In the genomic region with DNA sequence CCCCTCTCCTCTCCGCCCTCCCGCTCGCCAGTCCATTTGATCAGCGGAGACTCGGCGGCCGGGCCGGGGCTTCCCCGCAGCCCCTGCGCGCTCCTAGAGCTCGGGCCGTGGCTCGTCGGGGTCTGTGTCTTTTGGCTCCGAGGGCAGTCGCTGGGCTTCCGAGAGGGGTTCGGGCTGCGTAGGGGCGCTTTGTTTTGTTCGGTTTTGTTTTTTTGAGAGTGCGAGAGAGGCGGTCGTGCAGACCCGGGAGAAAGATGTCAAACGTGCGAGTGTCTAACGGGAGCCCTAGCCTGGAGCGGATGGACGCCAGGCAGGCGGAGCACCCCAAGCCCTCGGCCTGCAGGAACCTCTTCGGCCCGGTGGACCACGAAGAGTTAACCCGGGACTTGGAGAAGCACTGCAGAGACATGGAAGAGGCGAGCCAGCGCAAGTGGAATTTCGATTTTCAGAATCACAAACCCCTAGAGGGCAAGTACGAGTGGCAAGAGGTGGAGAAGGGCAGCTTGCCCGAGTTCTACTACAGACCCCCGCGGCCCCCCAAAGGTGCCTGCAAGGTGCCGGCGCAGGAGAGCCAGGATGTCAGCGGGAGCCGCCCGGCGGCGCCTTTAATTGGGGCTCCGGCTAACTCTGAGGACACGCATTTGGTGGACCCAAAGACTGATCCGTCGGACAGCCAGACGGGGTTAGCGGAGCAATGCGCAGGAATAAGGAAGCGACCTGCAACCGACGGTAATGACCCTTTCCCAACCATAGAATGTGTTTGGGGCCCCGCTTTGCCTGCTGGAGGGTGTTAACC, we compare ENCODE assay signal across 8 cellular contexts. TPM values are rescaled to one million over a fixed set of nuclear protein-coding genes. Genes with fewer than 3 reads are reported as not detected.
DNase-seq lines count a peak whose midpoint lies in the region; ATAC-seq and TF ChIP-seq lines count a peak whose summit lies in the region.

No MANE protein-coding gene starts in this region.

- intact Hi-C loops in OCI-LY7 (cut with micrococcal nuclease; ENCODE audit: unreplicated experiment) (loop anchor here (1.0 to 5.0 kb wide), 5 partner anchors 8 to 361 kb away; partner anchors contain the start of genes BORCS5, DUSP16 and GPR19), breast epithelium (cut with DNase I; ENCODE audit: low total_unique reads) (no loop called here)

- H3K27ac ChIP-seq in OCI-LY7 (ENCODE audit: low read depth, low read length, poor library complexity, severe bottlenecking): peak overlapping the region; percentile 98
- peak overlapping the region; percentile 96 to 99 for H3K27ac ChIP-seq in breast epithelium

- no peaks in the 10 kb centered on the region for H3K27me3 Mint-ChIP-seq in stimulated activated naive B cell treated with anti-CD40 and anti-IgM and Interleukin-4, amounts not matched to agents 10 μg/mL and 1 μg/mL and 100 μg/mL, for 72 hours

- no peak overlapping the region; the same call in 1 of the 2 replicates for H2AFZ ChIP-seq in OCI-LY7 (ENCODE audit: low read length)

- DNase-seq in NCI-H146 (lab: John Stamatoyannopoulos, UW) (peak; percentile 48), NCI-H146 treated with DMSO at 0.1 percent for 48 hours (lab: John Stamatoyannopoulos, UW; ENCODE audit: unreplicated experiment) (no peak), OCI-LY7 (ENCODE audit: low spot score) (peak; percentile 53), breast epithelium (ENCODE audit: low spot score in 2 of 2) (no peak), kidney glomerular epithelial cell (lab: John Stamatoyannopoulos, UW) (peak; percentile 57), glomerular visceral epithelial cell (ENCODE audit: extremely low spot score) (no peak)
- DNase-seq in stimulated activated naive B cell treated with anti-CD40 and anti-IgM and Interleukin-4, amounts not matched to agents 10 μg/mL and 1 μg/mL and 100 μg/mL, for 72 hours: peak; percentile 9

- peaks cover 6% of the 10 kb centered on the region; the same call in 1 of the 2 replicates for H4K20me1 ChIP-seq in OCI-LY7 (ENCODE audit: insufficient read depth, low read length)

- peaks cover 32 to 33% of the 10 kb centered on the region in 2 donors for H3K36me3 Mint-ChIP-seq in stimulated activated naive B cell treated with anti-CD40 and anti-IgM and Interleukin-4, amounts not matched to agents 10 μg/mL and 1 μg/mL and 100 μg/mL, for 72 hours

- H3K9me3 ChIP-seq in OCI-LY7 (ENCODE audit: low read length): no peaks in the 10 kb centered on the region
- no peaks in the 10 kb centered on the region for H3K9me3 ChIP-seq in breast epithelium

- no peaks in the 10 kb centered on the region for H3K9me3 Mint-ChIP-seq in stimulated activated naive B cell treated with anti-CD40 and anti-IgM and Interleukin-4, amounts not matched to agents 10 μg/mL and 1 μg/mL and 100 μg/mL, for 72 hours

- H3K4me1 ChIP-seq in OCI-LY7 (ENCODE audit: insufficient read depth, low read length, poor library complexity, severe bottlenecking) (peaks cover 62% of the 10 kb centered on the region), breast epithelium (peaks cover 8 to 12% of the 10 kb centered on the region in 2 donors)

- peak; percentile 8 for ATAC-seq in HG02571 (IDR thresholded peaks at IDR 0.05; ENCODE audit: unreplicated experiment)
- peak; percentile 18 to 28 for ATAC-seq in stimulated activated naive B cell treated with anti-CD40 and anti-IgM and Interleukin-4, amounts not matched to agents 10 μg/mL and 1 μg/mL and 100 μg/mL, for 72 hours (replicated peaks)

- peak overlapping the region; percentile 97 for H3K27ac Mint-ChIP-seq in stimulated activated naive B cell treated with anti-CD40 and anti-IgM and Interleukin-4, amounts not matched to agents 10 μg/mL and 1 μg/mL and 100 μg/mL, for 72 hours

- H3K4me1 Mint-ChIP-seq in stimulated activated naive B cell treated with anti-CD40 and anti-IgM and Interleukin-4, amounts not matched to agents 10 μg/mL and 1 μg/mL and 100 μg/mL, for 72 hours: peaks cover 35 to 47% of the 10 kb centered on the region in 2 donors

- H3K4me2 ChIP-seq in OCI-LY7 (ENCODE audit: low read length): peak overlapping the region; percentile 94

- no peak for TF ChIP-seq CTCF in OCI-LY7 (conservative IDR thresholded peaks at IDR 0.05; ENCODE audit: low read length)
- peak in 1 of 3 donors; percentile 5 for TF ChIP-seq CTCF in breast epithelium (IDR thresholded peaks at IDR 0.05)

- H3K4me3 Mint-ChIP-seq in stimulated activated naive B cell treated with anti-CD40 and anti-IgM and Interleukin-4, amounts not matched to agents 10 μg/mL and 1 μg/mL and 100 μg/mL, for 72 hours: peak overlapping the region; percentile 92 to 99

- H3K27me3 ChIP-seq in breast epithelium: no peaks in the 10 kb centered on the region

- CTCF ChIA-PET in OCI-LY7 (lab: Charles Lee; ENCODE audit: unreplicated experiment): no interaction called here

- H3K4me3 ChIP-seq in OCI-LY7 (ENCODE audit: low read depth, low read length, poor library complexity, severe bottlenecking) (peak overlapping the region; percentile 88), breast epithelium (peak overlapping the region; percentile 93 to 99 (median 96))

- BruUV-seq in OCI-LY7 (replicated peaks; lab: Mats Ljungman, UMichigan): TSS peak; percentile 53

- peaks cover 54% of the 10 kb centered on the region for H3K79me2 ChIP-seq in OCI-LY7 (ENCODE audit: insufficient read depth, low read depth, low read length)

- peaks cover 41% of the 10 kb centered on the region for H3K36me3 ChIP-seq in OCI-LY7 (ENCODE audit: insufficient read depth, low read length)
- no peaks in the 10 kb centered on the region for H3K36me3 ChIP-seq in breast epithelium

- H3K9me2 ChIP-seq in OCI-LY7 (ENCODE audit: insufficient read depth, low read length): no peaks in the 10 kb centered on the region

- TF ChIP-seq POLR2A in breast epithelium (IDR thresholded peaks at IDR 0.05): no peak

- POLR2A ChIA-PET in OCI-LY7 (lab: Charles Lee): interaction anchor here (0.7 to 2.2 kb wide), 4 partner anchors 9 to 360 kb away, joined by 3 to 10 read pairs (median 8); partner anchors contain the start of genes BORCS5 and GPR19

RNA-seq across cellular contexts. Expression of gene CDKN1B, which starts 0.6 kb away (rescaled TPM):
- 59.4 and 65.7 TPM in 2 replicates for total RNA-seq in OCI-LY7 (2014; rRNA removed; shearing (Covaris generic))
- 45.3 and 54.7 TPM in 2 replicates for total RNA-seq in OCI-LY7 (2022)
- total RNA-seq in breast epithelium: 100 to 1,000 TPM in 1 of 3 donors, 10 to 100 TPM in 2; 45.0 to 113 (median 100.0) TPM

RNA-seq across cellular contexts. Expression of gene GPR19, which starts 21.8 kb away (rescaled TPM):
- 13.6 and 17.3 TPM in 2 replicates for total RNA-seq in OCI-LY7 (2014; rRNA removed; shearing (Covaris generic))
- 16.9 and 24.2 TPM in 2 replicates for total RNA-seq in OCI-LY7 (2022)
- total RNA-seq in breast epithelium: under 1 TPM in 2 of 3 donors, not detected in 1; 0.33 to 0.59 TPM

Comparison
In these comparisons a context has a peak if more than half of its experiments do, and no peak if none do; other contexts are left out.
1. DNase-seq: peak in NCI-H146 (single experiment), OCI-LY7 (single experiment), kidney glomerular epithelial cell (single experiment) and stimulated activated naive B cell treated with anti-CD40 and anti-IgM and Interleukin-4, amounts not matched to agents 10 μg/mL and 1 μg/mL and 100 μg/mL, for 72 hours (single experiment); none in NCI-H146 treated with DMSO at 0.1 percent for 48 hours (single experiment), breast epithelium (0 of 2) and glomerular visceral epithelial cell (single experiment).
2. RNA of gene GPR19, which starts 21.8 kb away (total RNA-seq): 13.6 to 24.2 TPM in OCI-LY7; 0.33 to 0.59 TPM in breast epithelium; every median in the first group is over 4 times any median in the second.